Comparison of ENCODE assay signal across 14 cellular contexts in genomic region chr11:76256448-76256847, GRCh38. TPM values are rescaled to one million over a fixed set of nuclear protein-coding genes. Genes with fewer than 3 reads are reported as not detected.
"Had no signal": no experiment of that assay in that cellular context is flagged by ENCODE, and none has a peak within 500 bp of the region (broad histone marks: within the 10 kb centered on the region; RNA-seq: fewer than 3 reads in every experiment).

No MANE protein-coding gene starts in this region.

- H3K9me3 ChIP-seq: adrenal gland, gastrocnemius medialis, heart left ventricle, prostate gland had no signal

- DNase-seq: activated CD4-positive, alpha-beta memory T cell treated with anti-CD3 and anti-CD28 coated beads, Interleukin-2, amount 10 ng/mL, durations not matched to agents 7 days and 5 days; activated effector memory CD4-positive, alpha-beta T cell treated with Interleukin-2 at 50 U/mL for 16 hours; activated naive CD4-positive, alpha-beta T cell treated with anti-CD3 and anti-CD28 coated beads, Interleukin-2, amount 50 U/mL, for 16 hours; activated T-cell treated with anti-CD3 and anti-CD28 coated beads, Interleukin-2, amount 50 U/mL, for 4 hours; adrenal gland; dermis blood vessel endothelial cell; erythroblast; gastrocnemius medialis; stimulated activated naive CD8-positive, alpha-beta T cell treated with anti-CD3 and anti-CD28 coated beads, Interleukin-15, Interleukin-2, amounts not matched to agents 100 U/mL and 50 U/mL, for 24 hours; T1000 had no signal

- H3K9me3 Mint-ChIP-seq: activated CD4-positive, alpha-beta memory T cell treated with anti-CD3 and anti-CD28 coated beads, Interleukin-2, amount 10 ng/mL, durations not matched to agents 7 days and 5 days; activated T-cell treated with anti-CD3 and anti-CD28 coated beads, Interleukin-2, amount 50 U/mL, for 4 hours; natural killer cell treated with Interleukin-12 subunit alpha and Interleukin-12 subunit beta and Interleukin-15 and Interleukin-18, amount 100 ng/mL, for 72 hours had no signal

- H3K4me1 Mint-ChIP-seq: activated CD4-positive, alpha-beta memory T cell treated with anti-CD3 and anti-CD28 coated beads, Interleukin-2, amount 10 ng/mL, durations not matched to agents 7 days and 5 days had no signal

- H3K36me3 Mint-ChIP-seq: natural killer cell treated with Interleukin-12 subunit alpha and Interleukin-12 subunit beta and Interleukin-15 and Interleukin-18, amount 100 ng/mL, for 72 hours had no signal

- H3K4me3 ChIP-seq: adrenal gland, gastrocnemius medialis, heart left ventricle, prostate gland had no signal

- H3K4me1 ChIP-seq: adrenal gland, gastrocnemius medialis, prostate gland had no signal

- H3K4me3 Mint-ChIP-seq: activated CD4-positive, alpha-beta memory T cell treated with anti-CD3 and anti-CD28 coated beads, Interleukin-2, amount 10 ng/mL, durations not matched to agents 7 days and 5 days; activated T-cell treated with anti-CD3 and anti-CD28 coated beads, Interleukin-2, amount 50 U/mL, for 4 hours; natural killer cell treated with Interleukin-12 subunit alpha and Interleukin-12 subunit beta and Interleukin-15 and Interleukin-18, amount 100 ng/mL, for 72 hours had no signal

- H3K36me3 ChIP-seq: adrenal gland, gastrocnemius medialis, heart left ventricle, prostate gland had no signal

- H3K27me3 ChIP-seq: adrenal gland, gastrocnemius medialis, heart left ventricle had no signal

- H3K27ac Mint-ChIP-seq: activated CD4-positive, alpha-beta memory T cell treated with anti-CD3 and anti-CD28 coated beads, Interleukin-2, amount 10 ng/mL, durations not matched to agents 7 days and 5 days; natural killer cell treated with Interleukin-12 subunit alpha and Interleukin-12 subunit beta and Interleukin-15 and Interleukin-18, amount 100 ng/mL, for 72 hours had no signal

- H3K27ac ChIP-seq: adrenal gland, gastrocnemius medialis, heart left ventricle, prostate gland, VCaP had no signal

RNA-seq across cellular contexts. Expression of gene WNT11, which starts 50.1 kb away (rescaled TPM):
- total RNA-seq: dermis blood vessel endothelial cell had no signal
